Comparison of ENCODE assay signal across 9 cellular contexts in the genomic region with DNA sequence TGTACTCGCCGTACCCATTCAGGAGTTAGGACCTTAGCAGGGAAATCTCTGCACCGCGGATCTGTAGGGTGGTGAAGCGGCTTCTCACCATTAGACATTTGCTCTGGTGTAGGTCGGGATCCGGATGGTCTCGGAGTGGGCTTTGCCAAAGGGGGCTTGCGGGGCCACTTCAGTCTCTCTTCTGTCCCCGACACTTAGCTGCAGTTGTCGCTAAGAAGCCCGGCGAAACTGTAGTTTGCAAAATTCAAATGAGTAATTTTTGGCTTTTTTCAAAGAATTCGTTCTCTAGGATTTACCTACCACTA. TPM values are rescaled to one million over a fixed set of nuclear protein-coding genes. Genes with fewer than 3 reads are reported as not detected.
DNase-seq lines count a peak whose midpoint lies in the region; ATAC-seq, FAIRE-seq and TF ChIP-seq lines count a peak whose summit lies in the region.
"Had no signal": no experiment of that assay in that cellular context is flagged by ENCODE, and none has a peak within 500 bp of the region (broad histone marks: within the 10 kb centered on the region; RNA-seq: fewer than 3 reads in every experiment).

No MANE protein-coding gene starts in this region.

- H2AFZ ChIP-seq in GM12878 (ENCODE audit: control insufficient read depth, low read depth, low read length): peak overlapping the region; percentile 71

- H4K5ac ChIP-seq in mesendoderm (ENCODE audit: low read length): peak overlapping the region; percentile 21

- POLR2A ChIA-PET in GM12878 (lab: Charles Lee): interaction anchor here (1.3 kb wide), 1 partner anchor 19 kb away, joined by 3 read pairs; no protein-coding TSS in a partner anchor

- H3K9me3 ChIP-seq in GM12878 (replicated peaks; ENCODE audit: control insufficient read depth, insufficient read depth, low read length): no peaks in the 10 kb centered on the region

- intact Hi-C loops in GM12878 (cut with micrococcal nuclease; ENCODE audit: unreplicated experiment): loop anchor here (2.0 to 5.0 kb wide), 3 partner anchors 17 to 217 kb away; no protein-coding TSS in a partner anchor

- H3K36me3 ChIP-seq in GM12878 (ENCODE audit: control insufficient read depth in 2 of 2, insufficient read depth in 2 of 2, low read length in 1 of 2): no peaks in the 10 kb centered on the region
- H3K36me3 ChIP-seq in mesendoderm (ENCODE audit: control insufficient read depth, insufficient read depth, low read length): no peaks in the 10 kb centered on the region

- no peak overlapping the region for H2AK5ac ChIP-seq in mesendoderm (ENCODE audit: low read length)

- TF ChIP-seq RAD21 in GM12878 (IDR thresholded peaks at IDR 0.05; ENCODE audit: insufficient read depth, low read depth, low read length): no peak

- H3K79me2 ChIP-seq in GM12878 (ENCODE audit: control insufficient read depth, insufficient read depth, low read length): peaks cover 53% of the 10 kb centered on the region
- peaks cover 17% of the 10 kb centered on the region for H3K79me2 ChIP-seq in mesendoderm (ENCODE audit: control insufficient read depth, insufficient read depth, low read length)

- WGBS in GM12878 (ENCODE audit: insufficient coverage, insufficient replicate concordance, low lambda C conversion rate, missing lambda C conversion rate): 2% methylated on average over 14 of the region's 14 CpGs
- no CpG with 5 or more reads among the region's 14 CpGs for WGBS in mesendoderm (ENCODE audit: extremely low coverage, insufficient coverage, low lambda C conversion rate)

- RAD21 ChIA-PET in GM12878 (lab: Charles Lee; ENCODE audit: unreplicated experiment): interaction anchor here (1.2 to 1.3 kb wide), 2 partner anchors 37 to 350 kb away, joined by 3 read pairs; no protein-coding TSS in a partner anchor

- peak overlapping the region; percentile 71 for H3K18ac ChIP-seq in mesendoderm (ENCODE audit: low read length)

- SMC1A ChIA-PET in GM12878 (lab: Charles Lee; ENCODE audit: uncharacterized antibody, unreplicated experiment): interaction anchor here (0.9 to 1.3 kb wide), 6 partner anchors 9 to 215 kb away, joined by 3 to 6 read pairs (median 4); no protein-coding TSS in a partner anchor

- ATAC-seq in stimulated activated naive CD8-positive, alpha-beta T cell treated with anti-CD3 and anti-CD28 coated beads, Interleukin-15, Interleukin-2, amounts not matched to agents 100 U/mL and 50 U/mL, for 24 hours: no peak
- ATAC-seq in GM12878: no peak
- no peak for ATAC-seq in GM18873 (IDR thresholded peaks at IDR 0.05; ENCODE audit: low FRiP score, unreplicated experiment)
- ATAC-seq in HG03108 (IDR thresholded peaks at IDR 0.05; ENCODE audit: unreplicated experiment): no peak

- peak overlapping the region; percentile 57 for H3K4ac ChIP-seq in mesendoderm (ENCODE audit: low read depth, low read length)

- no peak overlapping the region for H2BK15ac ChIP-seq in mesendoderm (replicated peaks; ENCODE audit: low read depth)

- peak overlapping the region; percentile 92 for H3K56ac ChIP-seq in mesendoderm (ENCODE audit: low read length)

- H3K27ac Mint-ChIP-seq in stimulated activated naive CD8-positive, alpha-beta T cell treated with anti-CD3 and anti-CD28 coated beads, Interleukin-15, Interleukin-2, amounts not matched to agents 100 ng/mL and 50 ng/mL, for 24 hours: peak overlapping the region; percentile 93

- no peak overlapping the region for H4K8ac ChIP-seq in mesendoderm (ENCODE audit: low read depth, low read length)

- no peak overlapping the region for H2BK120ac ChIP-seq in mesendoderm (ENCODE audit: low read depth, low read length)

- H3K27me3 Mint-ChIP-seq in stimulated activated naive CD8-positive, alpha-beta T cell treated with anti-CD3 and anti-CD28 coated beads, Interleukin-15, Interleukin-2, amounts not matched to agents 100 ng/mL and 50 ng/mL, for 24 hours: no peaks in the 10 kb centered on the region

- H3K4me3 Mint-ChIP-seq in stimulated activated naive CD8-positive, alpha-beta T cell treated with anti-CD3 and anti-CD28 coated beads, Interleukin-15, Interleukin-2, amounts not matched to agents 100 ng/mL and 50 ng/mL, for 24 hours: peak overlapping the region; percentile 92

- BruUV-seq in GM12878 (replicated peaks; lab: Mats Ljungman, UMichigan): no TSS peak

- no peaks in the 10 kb centered on the region for H3K27me3 ChIP-seq in GM12878 (replicated peaks in 1 of 2; ENCODE audit: control insufficient read depth in 2 of 2, insufficient read depth in 2 of 2, low read length in 1 of 2)
- no peaks in the 10 kb centered on the region for H3K27me3 ChIP-seq in mesendoderm (ENCODE audit: insufficient read depth, low read length, poor library complexity)

- FAIRE-seq in GM12878 (lab: Jason Lieb, UNC): no peak
- FAIRE-seq: colon had no signal

- peaks cover 3% of the 10 kb centered on the region for H3K79me1 ChIP-seq in mesendoderm (ENCODE audit: low read length)

- H3K23ac ChIP-seq in mesendoderm (ENCODE audit: low read length): no peak overlapping the region

- no peaks in the 10 kb centered on the region for H4K20me1 ChIP-seq in GM12878 (ENCODE audit: control insufficient read depth, insufficient read depth)

- H3K9ac ChIP-seq in GM12878 (ENCODE audit: control insufficient read depth, insufficient read depth, low read length): peak overlapping the region; percentile 86
- H3K9ac ChIP-seq in mesendoderm (ENCODE audit: low read length): peak overlapping the region; percentile 90

- H2BK5ac ChIP-seq in mesendoderm (ENCODE audit: low read length): no peak overlapping the region

- TF ChIP-seq EP300 in GM12878 (IDR thresholded peaks at IDR 0.05; ENCODE audit: borderline replicate concordance in 1 of 2, control insufficient read depth in 1 of 2, low read depth in 2 of 2, low read length in 2 of 2): no peak

- peaks cover 16% of the 10 kb centered on the region; the same call in 1 of the 2 replicates for H3K4me1 ChIP-seq in GM12878 (ENCODE audit: control insufficient read depth, insufficient read depth, low read length)
- H3K4me1 ChIP-seq in mesendoderm (ENCODE audit: control insufficient read depth, low read depth, low read length): no peaks in the 10 kb centered on the region

- TF ChIP-seq CTCF in GM12878 (IDR thresholded peaks at IDR 0.05 in 2 of 3, conservative IDR thresholded peaks at IDR 0.05 in 1 of 3; ENCODE audit: control insufficient read depth in 2 of 3, extremely low read depth in 1 of 3, insufficient read depth in 1 of 3, low read depth in 3 of 3, low read length in 3 of 3): no peak

- TF ChIP-seq POLR2A in GM12878 (IDR thresholded peaks at IDR 0.05; ENCODE audit: low read depth, low read length): no peak

- CTCF ChIA-PET in GM12878 (lab: Yijun Ruan, JAX): interaction anchor here (0.7 to 1.7 kb wide), 4 partner anchors 9 to 17 kb away, joined by 3 to 5 read pairs (median 4); no protein-coding TSS in a partner anchor

- DNase-seq in stimulated activated naive CD8-positive, alpha-beta T cell treated with anti-CD3 and anti-CD28 coated beads, Interleukin-15, Interleukin-2, amounts not matched to agents 100 U/mL and 50 U/mL, for 24 hours: no peak
- DNase-seq in GM12878 (ENCODE audit: low read depth, low spot score) (no peak), mesendoderm (no peak), cerebellum (ENCODE audit: low spot score) (no peak), NCI-H1048 (lab: John Stamatoyannopoulos, UW) (no peak)

- peak overlapping the region; percentile 81 for H3K27ac ChIP-seq in GM12878 (ENCODE audit: control insufficient read depth, insufficient read depth)
- peak overlapping the region; percentile 23 for H3K27ac ChIP-seq in mesendoderm (ENCODE audit: low read depth, low read length)

- in situ Hi-C loops in GM12878 (cut with MboI): no loop called here

- H3K4me3 ChIP-seq in GM12878 (peak overlapping the region; percentile 95), mesendoderm (ENCODE audit: low read length) (peak overlapping the region; percentile 91)

- H3K9me3 Mint-ChIP-seq in stimulated activated naive CD8-positive, alpha-beta T cell treated with anti-CD3 and anti-CD28 coated beads, Interleukin-15, Interleukin-2, amounts not matched to agents 100 ng/mL and 50 ng/mL, for 24 hours: no peaks in the 10 kb centered on the region

- H3K4me2 ChIP-seq in GM12878 (ENCODE audit: control insufficient read depth, insufficient read depth): peak overlapping the region; percentile 36
- H3K4me2 ChIP-seq in mesendoderm (ENCODE audit: low read length): peak overlapping the region; percentile 50

- peaks cover 22% of the 10 kb centered on the region for H3K36me3 Mint-ChIP-seq in stimulated activated naive CD8-positive, alpha-beta T cell treated with anti-CD3 and anti-CD28 coated beads, Interleukin-15, Interleukin-2, amounts not matched to agents 100 ng/mL and 50 ng/mL, for 24 hours (ENCODE audit: low read depth)

- H3K4me1 Mint-ChIP-seq in stimulated activated naive CD8-positive, alpha-beta T cell treated with anti-CD3 and anti-CD28 coated beads, Interleukin-15, Interleukin-2, amounts not matched to agents 100 ng/mL and 50 ng/mL, for 24 hours (ENCODE audit: low read depth): peaks cover 58% of the 10 kb centered on the region

RNA-seq across cellular contexts. Expression of gene QRSL1, which starts 0.4 kb away (rescaled TPM):
- 26.1 and 28.1 TPM in 2 replicates for total RNA-seq in GM12878 (2013; cell fraction: nucleolus; rRNA removed)
- total RNA-seq in GM12878 (2014; rRNA removed) (14.5 and 17.7 TPM in 2 replicates), GM12878 (2014; rRNA removed; fragmentation: Illumina TruSeq; extraction: Trizol) (22.2 and 23.5 TPM in 2 replicates), GM12878 (2021) (13.5 and 15.8 TPM in 2 replicates), cerebellum (20.7 TPM)
- polyA plus RNA-seq in GM12878 (2011; ENCODE audit: low read depth): 8.8 TPM
- polyA plus RNA-seq in GM12878 (2011; rRNA removed) (14.6 and 16.0 TPM in 2 replicates), GM12878 (2014; fragmentation: Illumina TruSeq; extraction: Trizol) (19.7 and 22.5 TPM in 2 replicates), GM12878 (2014; fragmentation: Nextera tagmentation; extraction: Ambion mirVana) (10 to 100 TPM; 11.9 to 15.1 TPM), GM12878 (2014; rRNA removed) (11.9 and 15.1 TPM in 2 replicates), GM12878 (2016; fragmentation: Nextera tagmentation; extraction: Ambion mirVana) (10 to 100 TPM; 19.5 to 21.1 TPM)
- 6.8 and 7.1 TPM in 2 replicates for polyA plus RNA-seq in GM12878 (2011; cell fraction: cytosol; rRNA removed)
- polyA plus RNA-seq in GM12878 (2011; cell fraction: nucleus; rRNA removed): 6.9 and 7.2 TPM in 2 replicates
- 7.6 and 8.1 TPM in 2 replicates for polyA plus RNA-seq in GM12878 (2012)
- polyA minus RNA-seq in GM12878 (2011; rRNA and poly(A)+ RNA removed): 10.2 and 15.4 TPM in 2 replicates
- 4.9 and 5.7 TPM in 2 replicates for polyA minus RNA-seq in GM12878 (2011; cell fraction: cytosol; rRNA and poly(A)+ RNA removed)
- polyA minus RNA-seq in GM12878 (2011; cell fraction: nucleus; rRNA and poly(A)+ RNA removed): 5.8 and 10.7 TPM in 2 replicates
- polyA plus RNA-seq in mesendoderm (2013, experiment 1 of 2): 10.1 TPM
- 10.2 TPM for polyA plus RNA-seq in mesendoderm (2013, experiment 2 of 2)

RNA-seq across cellular contexts. Expression of gene RTN4IP1, which starts 0.5 kb away (rescaled TPM):
- 11.7 and 13.4 TPM in 2 replicates for total RNA-seq in GM12878 (2013; cell fraction: nucleolus; rRNA removed)
- total RNA-seq in GM12878 (2014; rRNA removed): 8.8 and 10.5 TPM in 2 replicates
- total RNA-seq in GM12878 (2014; rRNA removed; fragmentation: Illumina TruSeq; extraction: Trizol): 9.1 and 9.3 TPM in 2 replicates
- 9.6 and 9.9 TPM in 2 replicates for total RNA-seq in GM12878 (2021)
- 4.7 TPM for polyA plus RNA-seq in GM12878 (2011; ENCODE audit: low read depth)
- polyA plus RNA-seq in GM12878 (2011; rRNA removed): 9.4 and 10.1 TPM in 2 replicates
- 6.0 TPM in 2 replicates for polyA plus RNA-seq in GM12878 (2011; cell fraction: cytosol; rRNA removed)
- polyA plus RNA-seq in GM12878 (2011; cell fraction: nucleus; rRNA removed): 4.2 and 5.4 TPM in 2 replicates
- 5.4 TPM in 2 replicates for polyA plus RNA-seq in GM12878 (2012)
- polyA plus RNA-seq in GM12878 (2014; fragmentation: Illumina TruSeq; extraction: Trizol): 8.2 and 10.9 TPM in 2 replicates
- polyA plus RNA-seq in GM12878 (2014; fragmentation: Nextera tagmentation; extraction: Ambion mirVana): 10 to 100 TPM; 15.8 to 17.0 TPM
- polyA plus RNA-seq in GM12878 (2014; rRNA removed): 9.4 and 9.7 TPM in 2 replicates
- polyA plus RNA-seq in GM12878 (2016; fragmentation: Nextera tagmentation; extraction: Ambion mirVana): 10 to 100 TPM; 10.2 to 15.7 TPM
- polyA minus RNA-seq in GM12878 (2011; rRNA and poly(A)+ RNA removed): 7.9 and 8.6 TPM in 2 replicates
- polyA minus RNA-seq in GM12878 (2011; cell fraction: cytosol; rRNA and poly(A)+ RNA removed): 2.3 and 4.6 TPM in 2 replicates
- 4.2 and 6.6 TPM in 2 replicates for polyA minus RNA-seq in GM12878 (2011; cell fraction: nucleus; rRNA and poly(A)+ RNA removed)
- 8.6 TPM for polyA plus RNA-seq in mesendoderm (2013, experiment 1 of 2)
- 7.6 TPM for polyA plus RNA-seq in mesendoderm (2013, experiment 2 of 2)
- 9.6 TPM for total RNA-seq in cerebellum
